Comparison of ENCODE assay signal across 19 cellular contexts in the genomic region with DNA sequence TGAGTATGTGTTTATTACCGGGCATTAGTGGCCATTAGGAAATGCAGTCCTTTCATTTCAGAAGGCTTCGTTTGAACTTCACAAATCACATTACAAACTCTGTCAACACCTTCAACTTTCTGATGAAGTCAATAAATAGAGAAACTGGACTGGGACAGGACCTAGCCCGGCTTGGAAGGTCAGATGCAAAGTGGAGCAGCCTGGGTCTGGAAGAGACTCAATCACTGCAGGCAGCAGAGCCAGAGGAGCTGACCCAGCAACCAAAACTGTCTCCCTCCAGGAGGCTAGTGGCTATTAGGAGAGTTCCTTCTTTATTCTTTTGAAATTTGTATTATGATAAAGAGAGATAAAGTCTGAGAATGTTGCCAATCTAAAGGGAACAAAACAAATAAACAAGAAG.
"Had no signal": no experiment of that assay in that cellular context is flagged by ENCODE, and none has a peak within 500 bp of the region (broad histone marks: within the 10 kb centered on the region; RNA-seq: fewer than 3 reads in every experiment).

No MANE protein-coding gene starts in this region.

- DNase-seq: cerebellar nuclear complex; colonic mucosa; dermis blood vessel endothelial cell; effector CD4-positive, alpha-beta T cell; endodermal cell; erythroblast; heart left ventricle; hippocampal formation; lower lobe of right lung; naive B cell; posterior cingulate gyrus; stimulated activated CD4-positive, alpha-beta T cell treated with anti-CD3 and anti-CD28 coated beads, Interleukin-4, amount 100 ng/mL, for 1 hour; stimulated activated CD8-positive, alpha-beta memory T cell treated with anti-CD3 and anti-CD28 coated beads, Interleukin-4, amount 100 ng/mL, for 48 hours; stimulated activated naive CD8-positive, alpha-beta T cell treated with anti-CD3 and anti-CD28 coated beads, Interleukin-15, Interleukin-2, amounts not matched to agents 100 U/mL and 50 U/mL, for 24 hours had no signal

- H3K4me1 ChIP-seq: colonic mucosa, heart left ventricle, lower lobe of right lung, tibial nerve had no signal

- ATAC-seq: heart left ventricle; lower lobe of right lung; right cardiac atrium; stimulated activated effector memory CD8-positive, alpha-beta T cell treated with anti-CD3 and anti-CD28 coated beads, Interleukin-12 subunit alpha, Interleukin-12 subunit beta, amount 100 ng/mL, for 72 hours; stimulated activated naive CD8-positive, alpha-beta T cell treated with anti-CD3 and anti-CD28 coated beads, Interleukin-15, Interleukin-2, amounts not matched to agents 100 U/mL and 50 U/mL, for 24 hours had no signal

- FAIRE-seq: endothelial cell of umbilical vein, frontal cortex had no signal

- H3K27me3 ChIP-seq: colonic mucosa, heart left ventricle, tibial nerve had no signal

- H3K4me3 ChIP-seq: colonic mucosa, heart left ventricle, lower lobe of right lung, tibial nerve had no signal

- H3K9me3 ChIP-seq: colonic mucosa, heart left ventricle, lower lobe of right lung, tibial nerve had no signal

- H3K27ac ChIP-seq: colonic mucosa, heart left ventricle, lower lobe of right lung, tibial nerve had no signal

- H3K36me3 ChIP-seq: colonic mucosa, heart left ventricle, lower lobe of right lung, tibial nerve had no signal
